Comparison of ENCODE assay signal across 18 cellular contexts in genomic region chr7:33880787-33881186, GRCh38. TPM values are rescaled to one million over a fixed set of nuclear protein-coding genes. Genes with fewer than 3 reads are reported as not detected.
DNase-seq lines count a peak whose midpoint lies in the region; ATAC-seq, FAIRE-seq and TF ChIP-seq lines count a peak whose summit lies in the region.
"Had no signal": no experiment of that assay in that cellular context is flagged by ENCODE, and none has a peak within 500 bp of the region (broad histone marks: within the 10 kb centered on the region; RNA-seq: fewer than 3 reads in every experiment).

No MANE protein-coding gene starts in this region.

- H3K9me2 ChIP-seq in PC-3 (replicated peaks; ENCODE audit: low read length), result no peaks in the 10 kb centered on the region

- H3K4me3 Mint-ChIP-seq in nephron, result no peak overlapping the region
- H3K4me3 Mint-ChIP-seq: GM23338; T-helper 1 cell treated with Interleukin-12 subunit alpha and Interleukin-12 subunit beta and Interleukin-4 antibody, amounts not matched to agents 30 μg/mL and 1 μg/mL, for 36 hours had no signal

- H3K79me2 ChIP-seq in PC-3 (ENCODE audit: low read length), result no peaks in the 10 kb centered on the region

- intact Hi-C loops in PC-3 (cut with micrococcal nuclease), result no loop called here

- no peaks in the 10 kb centered on the region for H3K4me1 ChIP-seq in PC-3 (ENCODE audit: insufficient read depth, low read length)

- H3K9ac ChIP-seq in PC-3 (ENCODE audit: low read length), result no peak overlapping the region
- H3K9ac ChIP-seq: BLaER1 treated with 17β-estradiol and CSF1 and Interleukin-3, amounts not matched to agents 10 nM and 100 nM had no signal

- DNase-seq in HCEC 1CT (peak; percentile 82), PC-3 (peak; percentile 37), epithelial cell of esophagus (ENCODE audit: low read depth) (peak; percentile 77), HT-29 (ENCODE audit: low spot score) (no peak), SKM-1 (lab: John Stamatoyannopoulos, UW; ENCODE audit: unreplicated experiment) (no peak), RCC 7860 (ENCODE audit: low spot score) (no peak)
- DNase-seq: DMS 273 treated with DMSO at 0.1 percent for 48 hours, NCI-H2029, NCI-H2171 treated with DMSO at 0.1 percent for 48 hours, NCI-H510A had no signal

- no peaks in the 10 kb centered on the region for H3K27me3 Mint-ChIP-seq in nephron (ENCODE audit: low read depth)

- no peak for TF ChIP-seq CTCF in PC-3 (conservative IDR thresholded peaks at IDR 0.05; ENCODE audit: low read depth, low read length)
- TF ChIP-seq CTCF in epithelial cell of esophagus (IDR thresholded peaks at IDR 0.05; ENCODE audit: insufficient read depth, low read depth, low read length, missing control alignments), result no peak
- TF ChIP-seq CTCF in nephron (IDR thresholded peaks at IDR 0.05; ENCODE audit: unreplicated experiment in 3 of 3), result no peak

- peak overlapping the region in 2 of 3 experiments; percentile 3 to 18 for H3K27ac Mint-ChIP-seq in nephron
- H3K27ac Mint-ChIP-seq: GM23338; T-helper 1 cell treated with Interleukin-12 subunit alpha and Interleukin-12 subunit beta and Interleukin-4 antibody, amounts not matched to agents 30 μg/mL and 1 μg/mL, for 36 hours had no signal

- H3K9me3 Mint-ChIP-seq in nephron, result no peaks in the 10 kb centered on the region
- H3K9me3 Mint-ChIP-seq: GM23338; T-helper 1 cell treated with Interleukin-12 subunit alpha and Interleukin-12 subunit beta and Interleukin-4 antibody, amounts not matched to agents 30 μg/mL and 1 μg/mL, for 36 hours had no signal

- no peak overlapping the region for H3K4me3 ChIP-seq in PC-3 (ENCODE audit: low read length)
- H3K4me3 ChIP-seq in epithelial cell of esophagus (ENCODE audit: low read length), result no peak overlapping the region
- H3K4me3 ChIP-seq: BLaER1 treated with 17β-estradiol and CSF1 and Interleukin-3, amounts not matched to agents 10 nM and 100 nM; GM23338 had no signal

- no peak overlapping the region for H3K27ac ChIP-seq in PC-3 (ENCODE audit: low read length)
- H3K27ac ChIP-seq: BLaER1 treated with 17β-estradiol and CSF1 and Interleukin-3, amounts not matched to agents 10 nM and 100 nM; HL-60; RWPE1 had no signal

- ATAC-seq in PC-3 (no peak), HG03108 (IDR thresholded peaks at IDR 0.05; ENCODE audit: unreplicated experiment) (no peak)
- ATAC-seq: GM23338 had no signal

- H3K36me3 Mint-ChIP-seq in nephron (ENCODE audit: low read depth), result no peaks in the 10 kb centered on the region

- no peaks in the 10 kb centered on the region for H4K20me1 ChIP-seq in PC-3 (ENCODE audit: low read length)
- H4K20me1 ChIP-seq: BLaER1 treated with 17β-estradiol and CSF1 and Interleukin-3, amounts not matched to agents 10 nM and 100 nM had no signal

- no peaks in the 10 kb centered on the region for H3K36me3 ChIP-seq in PC-3 (ENCODE audit: low read depth, low read length)
- H3K36me3 ChIP-seq: BLaER1 treated with 17β-estradiol and CSF1 and Interleukin-3, amounts not matched to agents 10 nM and 100 nM had no signal

- POLR2A ChIA-PET in PC-3 (lab: Charles Lee; ENCODE audit: unreplicated experiment), result no interaction called here

- H3K4me1 Mint-ChIP-seq in nephron, result peaks cover 19% of the 10 kb centered on the region

- no peak overlapping the region for H2AFZ ChIP-seq in PC-3 (ENCODE audit: low read length)
- H2AFZ ChIP-seq: GM23338 had no signal

- H3K27me3 ChIP-seq in PC-3 (ENCODE audit: low read length), result no peaks in the 10 kb centered on the region
- H3K27me3 ChIP-seq: BLaER1 treated with 17β-estradiol and CSF1 and Interleukin-3, amounts not matched to agents 10 nM and 100 nM had no signal

- no peaks in the 10 kb centered on the region for H3F3A ChIP-seq in PC-3 (ENCODE audit: low read length, unreplicated experiment)

- H3K9me3 ChIP-seq in PC-3 (ENCODE audit: low read length), result no peaks in the 10 kb centered on the region
- H3K9me3 ChIP-seq: BLaER1 treated with 17β-estradiol and CSF1 and Interleukin-3, amounts not matched to agents 10 nM and 100 nM had no signal

- no TSS peak for BruUV-seq in PC-3 (replicated peaks; lab: Mats Ljungman, UMichigan)

- no peak overlapping the region for H3K4me2 ChIP-seq in PC-3 (ENCODE audit: low read length)
- H3K4me2 ChIP-seq: BLaER1 treated with 17β-estradiol and CSF1 and Interleukin-3, amounts not matched to agents 10 nM and 100 nM; GM23338 had no signal

- CTCF ChIA-PET in PC-3 (lab: Charles Lee), result no interaction called here

- no peak for FAIRE-seq in RCC 7860 (lab: Jason Lieb, UNC)
- FAIRE-seq: GM19239 had no signal

RNA-seq across cellular contexts. Expression of gene BMPER, which starts 24.6 kb away (rescaled TPM):
- 0.06 and 0.11 TPM in 2 replicates for total RNA-seq in PC-3 (2014; rRNA removed)
- not detected in 2 replicates for total RNA-seq in HT-29 (2014; rRNA removed; shearing (Covaris generic))

Comparison
In these comparisons a context has a peak if more than half of its experiments do, and no peak if none do; other contexts are left out.
1. DNase-seq: peak in HCEC 1CT (single experiment), PC-3 (single experiment) and epithelial cell of esophagus (single experiment); none in HT-29 (single experiment), SKM-1 (single experiment) and RCC 7860 (single experiment).